1 cellular context compared by ENCODE assay signal in genomic region chr20:63973160-63973479, GRCh38.
TF ChIP-seq lines count a peak whose summit lies in the region.

No MANE protein-coding gene starts in this region.

TF ChIP-seq in A549, 52 proteins besides CTCF, POLR2A, EP300 and RAD21:
- no peak for TF ChIP-seq ZSCAN20 (CRISPR knock-in tag; IDR thresholded peaks at IDR 0.05)
- TF ChIP-seq EHMT2 (IDR thresholded peaks at IDR 0.05; ENCODE audit: low read depth) = no peak
- TF ChIP-seq NR3C1 (IDR thresholded peaks at IDR 0.05) = no peak
- no peak for TF ChIP-seq ZFP36 (IDR thresholded peaks at IDR 0.05; ENCODE audit: borderline replicate concordance, partially characterized antibody)
- TF ChIP-seq HOXA7 (CRISPR knock-in tag; IDR thresholded peaks at IDR 0.05) = no peak
- TF ChIP-seq CBX8 (IDR thresholded peaks at IDR 0.05) = no peak
- no peak for TF ChIP-seq JUN (IDR thresholded peaks at IDR 0.05)
- no peak for TF ChIP-seq HEYL (CRISPR knock-in tag; IDR thresholded peaks at IDR 0.05)
- no peak for TF ChIP-seq ELK1 (IDR thresholded peaks at IDR 0.05; ENCODE audit: low read depth, low read length)
- no peak for TF ChIP-seq FOXS1 (CRISPR knock-in tag; IDR thresholded peaks at IDR 0.05)
- TF ChIP-seq EHF (CRISPR knock-in tag; IDR thresholded peaks at IDR 0.05) = no peak
- TF ChIP-seq TP53 (CRISPR knock-in tag; IDR thresholded peaks at IDR 0.05) = no peak
- no peak for TF ChIP-seq TFCP2L1 (CRISPR knock-in tag; IDR thresholded peaks at IDR 0.05)
- no peak for TF ChIP-seq MYC (IDR thresholded peaks at IDR 0.05; ENCODE audit: borderline replicate concordance, low read length)
- no peak for TF ChIP-seq E2F6 (IDR thresholded peaks at IDR 0.05; ENCODE audit: borderline replicate concordance, low read depth)
- no peak for TF ChIP-seq USF2 (IDR thresholded peaks at IDR 0.05)
